8 cellular contexts compared by ENCODE assay signal in genomic region chrX:147912093-147912801, GRCh38. TPM values are rescaled to one million over a fixed set of nuclear protein-coding genes. Genes with fewer than 3 reads are reported as not detected.
A peak's percentile ranks its signal among the peaks of the same experiment; 100 is the strongest.
DNase-seq lines count a peak whose midpoint lies in the region; ATAC-seq and TF ChIP-seq lines count a peak whose summit lies in the region.

No MANE protein-coding gene starts in this region.

- H3K36me3 Mint-ChIP-seq in naive B cell = no peaks in the 10 kb centered on the region

- H3K4me3 Mint-ChIP-seq in naive B cell = peak overlapping the region; percentile 90 to 98 (median 93)

- TF ChIP-seq CTCF in AG10803 (conservative IDR thresholded peaks at IDR 0.05; ENCODE audit: low read length) (no peak), fibroblast of lung (conservative IDR thresholded peaks at IDR 0.05 in 1 of 2, IDR thresholded peaks at IDR 0.05 in 1 of 2; ENCODE audit: low read depth in 1 of 2, low read length in 2 of 2) (no peak), thoracic aorta (IDR thresholded peaks at IDR 0.05) (no peak)

- H3K4me3 ChIP-seq in AG10803 (ENCODE audit: low read length) (peak overlapping the region; percentile 71), fibroblast of lung (replicated peaks in 1 of 4; ENCODE audit: control extremely low read depth in 1 of 4, insufficient read depth in 1 of 4, low read depth in 3 of 4, low read length in 4 of 4) (peak overlapping the region; percentile 71 to 87 (median 76)), thoracic aorta (peak overlapping the region; percentile 88)

- DNase-seq in AG10803 (ENCODE audit: low read depth) = peak; percentile 38
- DNase-seq in NCI-H510A (lab: John Stamatoyannopoulos, UW) = peak; percentile 4
- DNase-seq in activated T-cell treated with anti-CD3 and anti-CD28 coated beads, Interleukin-2, amount 50 U/mL, for 48 hours = peak; percentile 50 to 55
- peak; percentile 41 to 46 for DNase-seq in fibroblast of lung (ENCODE audit: low read depth in 2 of 2)
- no peak for DNase-seq in naive B cell
- DNase-seq in thoracic aorta (ENCODE audit: low spot score) = no peak

- peak overlapping the region; percentile 83 for H3K27ac ChIP-seq in fibroblast of lung (ENCODE audit: insufficient read depth, low read length)
- peak overlapping the region; percentile 88 to 92 for H3K27ac ChIP-seq in thoracic aorta

- H3K9me3 ChIP-seq in fibroblast of lung (ENCODE audit: control insufficient read depth, insufficient read depth, low read depth, low read length) (no peaks in the 10 kb centered on the region), thoracic aorta (no peaks in the 10 kb centered on the region)

- ATAC-seq in GM18511 (IDR thresholded peaks at IDR 0.05; ENCODE audit: unreplicated experiment) = peak; percentile 39
- ATAC-seq in HG02943 (IDR thresholded peaks at IDR 0.05; ENCODE audit: low read depth, unreplicated experiment) = peak; percentile 56
- ATAC-seq in naive B cell (ENCODE audit: low read depth in 2 of 2) = peak; percentile 15 to 55
- no peak for ATAC-seq in thoracic aorta (ENCODE audit: insufficient number of reproducible peaks, low FRiP score, low read depth)

- peaks cover 38% of the 10 kb centered on the region for H3K79me2 ChIP-seq in fibroblast of lung (ENCODE audit: control insufficient read depth, insufficient read depth, low read length)

- H3K9me3 Mint-ChIP-seq in naive B cell = peaks cover 0 to 4% (median 0%) of the 10 kb centered on the region in 7 donors

- no peaks in the 10 kb centered on the region for H3K27me3 Mint-ChIP-seq in naive B cell

- H3K27me3 ChIP-seq in fibroblast of lung (ENCODE audit: control insufficient read depth, insufficient read depth, low read length) (no peaks in the 10 kb centered on the region), thoracic aorta (replicated peaks; ENCODE audit: insufficient read depth) (no peaks in the 10 kb centered on the region)

- H3K36me3 ChIP-seq in fibroblast of lung (ENCODE audit: control insufficient read depth, insufficient read depth, low read length) (no peaks in the 10 kb centered on the region), thoracic aorta (no peaks in the 10 kb centered on the region)

- H3K4me1 ChIP-seq in fibroblast of lung (ENCODE audit: control insufficient read depth, extremely low read depth, insufficient read depth, low read length) = peaks cover 2% of the 10 kb centered on the region
- peaks cover 0 to 11% of the 10 kb centered on the region in 2 donors for H3K4me1 ChIP-seq in thoracic aorta (ENCODE audit: control insufficient read depth in 1 of 2, low read depth in 2 of 2)

- H4K20me1 ChIP-seq in fibroblast of lung (ENCODE audit: control insufficient read depth, extremely low read depth, insufficient read depth, low read length) = no peaks in the 10 kb centered on the region

- peak overlapping the region; percentile 91 to 96 (median 96) for H3K27ac Mint-ChIP-seq in naive B cell

- peaks cover 15 to 33% (median 23%) of the 10 kb centered on the region in 3 donors for H3K4me1 Mint-ChIP-seq in naive B cell

- peak overlapping the region; percentile 88 for H3K9ac ChIP-seq in fibroblast of lung (ENCODE audit: insufficient read depth, low read length)

- peak overlapping the region; percentile 15 for H3K4me2 ChIP-seq in fibroblast of lung (ENCODE audit: extremely low read depth, insufficient read depth, low read length)

- peak overlapping the region; percentile 46 for H2AFZ ChIP-seq in fibroblast of lung (ENCODE audit: low read length)

RNA-seq across cellular contexts. Expression of gene FMR1, which starts 0.5 kb away (rescaled TPM):
- 34.9 and 36.5 TPM in 2 replicates for total RNA-seq in fibroblast of lung
- 24.6 and 26.1 TPM in 2 replicates for polyA plus RNA-seq in fibroblast of lung
- polyA plus RNA-seq in fibroblast of lung (2012) = 20.8 and 21.0 TPM in 2 replicates
- polyA minus RNA-seq in fibroblast of lung (ENCODE audit: low replicate concordance) = 2.1 and 3.6 TPM in 2 replicates
- polyA plus RNA-seq in naive B cell (ENCODE audit: low read depth in 6 of 6) = 10 to 100 TPM in 4 of 6 donors, 1 to 10 TPM in 2; 7.0 to 17.9 (median 12.5) TPM
- 10 to 100 TPM; 31.8 to 44.3 TPM for total RNA-seq in thoracic aorta

Comparison
In these comparisons a context has a peak if more than half of its experiments do, and no peak if none do; other contexts are left out.
1. DNase-seq: peak in AG10803 (single experiment), NCI-H510A (single experiment), activated T-cell treated with anti-CD3 and anti-CD28 coated beads, Interleukin-2, amount 50 U/mL, for 48 hours (2 of 2) and fibroblast of lung (2 of 2); none in naive B cell (single experiment) and thoracic aorta (single experiment).
2. Peak in every context shown above with its lines, with median percentiles within 50 percentile points of each other: H3K4me3 ChIP-seq.